1 cellular context compared by ENCODE assay signal in the genomic region with DNA sequence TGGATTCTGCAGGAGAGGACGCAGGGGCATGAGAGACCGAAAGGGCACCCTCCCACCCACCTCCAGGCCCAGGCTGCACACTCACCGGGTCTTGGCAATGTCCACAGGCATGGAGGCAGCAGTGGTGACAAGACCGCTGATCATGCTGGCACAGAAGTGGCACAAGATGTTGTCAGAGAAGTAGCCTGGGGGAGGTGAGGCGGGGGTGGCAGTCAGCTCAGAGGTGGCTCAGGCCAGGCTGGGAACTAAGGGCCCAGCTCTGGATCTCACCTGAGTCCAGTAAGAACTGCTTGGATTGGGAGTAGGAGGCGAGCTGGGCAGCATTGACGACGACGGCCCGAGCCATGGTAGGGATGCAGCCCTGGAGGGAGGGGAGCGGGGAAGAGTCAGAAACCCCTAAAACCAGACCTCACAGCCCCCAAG.
TF ChIP-seq lines count a peak whose summit lies in the region.

No MANE protein-coding gene starts in this region.

TF ChIP-seq in GM12878, 131 proteins besides CTCF, POLR2A, EP300 and RAD21:
- TF ChIP-seq RELB (IDR thresholded peaks at IDR 0.05; ENCODE audit: low read depth) (no peak), TBL1XR1 (IDR thresholded peaks at IDR 0.05; ENCODE audit: low read depth, low read length) (no peak), USF2 (IDR thresholded peaks at IDR 0.05; ENCODE audit: borderline replicate concordance, low read depth, low read length) (no peak), SMAD1 (IDR thresholded peaks at IDR 0.05; ENCODE audit: low read depth, partially characterized antibody) (no peak), SRF (IDR thresholded peaks at IDR 0.05; ENCODE audit: low read depth in 2 of 2, low read length in 2 of 2) (no peak), ZNF622 (IDR thresholded peaks at IDR 0.05) (no peak), REST (IDR thresholded peaks at IDR 0.05; ENCODE audit: low read depth, low read length) (no peak), CREM (IDR thresholded peaks at IDR 0.05; ENCODE audit: low read depth) (no peak)
- TF ChIP-seq, protein P1, sequence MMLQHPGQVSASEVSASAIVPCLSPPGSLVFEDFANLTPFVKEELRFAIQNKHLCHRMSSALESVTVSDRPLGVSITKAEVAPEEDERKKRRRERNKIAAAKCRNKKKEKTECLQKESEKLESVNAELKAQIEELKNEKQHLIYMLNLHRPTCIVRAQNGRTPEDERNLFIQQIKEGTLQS (IDR thresholded peaks at IDR 0.05; ENCODE audit: borderline replicate concordance, extremely low read depth, low read depth, low read length): no peak
- TF ChIP-seq, protein P2, sequence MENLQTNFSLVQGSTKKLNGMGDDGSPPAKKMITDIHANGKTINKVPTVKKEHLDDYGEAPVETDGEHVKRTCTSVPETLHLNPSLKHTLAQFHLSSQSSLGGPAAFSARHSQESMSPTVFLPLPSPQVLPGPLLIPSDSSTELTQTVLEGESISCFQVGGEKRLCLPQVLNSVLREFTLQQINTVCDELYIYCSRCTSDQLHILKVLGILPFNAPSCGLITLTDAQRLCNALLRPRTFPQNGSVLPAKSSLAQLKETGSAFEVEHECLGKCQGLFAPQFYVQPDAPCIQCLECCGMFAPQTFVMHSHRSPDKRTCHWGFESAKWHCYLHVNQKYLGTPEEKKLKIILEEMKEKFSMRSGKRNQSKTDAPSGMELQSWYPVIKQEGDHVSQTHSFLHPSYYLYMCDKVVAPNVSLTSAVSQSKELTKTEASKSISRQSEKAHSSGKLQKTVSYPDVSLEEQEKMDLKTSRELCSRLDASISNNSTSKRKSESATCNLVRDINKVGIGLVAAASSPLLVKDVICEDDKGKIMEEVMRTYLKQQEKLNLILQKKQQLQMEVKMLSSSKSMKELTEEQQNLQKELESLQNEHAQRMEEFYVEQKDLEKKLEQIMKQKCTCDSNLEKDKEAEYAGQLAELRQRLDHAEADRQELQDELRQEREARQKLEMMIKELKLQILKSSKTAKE (IDR thresholded peaks at IDR 0.05; ENCODE audit: low read depth, poor library complexity, severe bottlenecking): no peak
